9 cellular contexts compared by ENCODE assay signal in genomic region chr3:138947303-138948121, GRCh38. TPM values are rescaled to one million over a fixed set of nuclear protein-coding genes. Genes with fewer than 3 reads are reported as not detected.
DNase-seq lines count a peak whose midpoint lies in the region; ATAC-seq and TF ChIP-seq lines count a peak whose summit lies in the region.
"Had no signal": no experiment of that assay in that cellular context is flagged by ENCODE, and none has a peak within 500 bp of the region (broad histone marks: within the 10 kb centered on the region; RNA-seq: fewer than 3 reads in every experiment).

No MANE protein-coding gene starts in this region.

- no peaks in the 10 kb centered on the region for H3K36me3 Mint-ChIP-seq in activated CD4-positive, alpha-beta memory T cell treated with anti-CD3 and anti-CD28 coated beads for 36 hours

- no peak for TF ChIP-seq CTCF in foreskin fibroblast (IDR thresholded peaks at IDR 0.05; ENCODE audit: low read depth, low read length)
- TF ChIP-seq CTCF in sigmoid colon (IDR thresholded peaks at IDR 0.05): no peak

- POLR2A ChIA-PET in activated CD4-positive, alpha-beta memory T cell treated with anti-CD3 and anti-CD28 coated beads for 36 hours (lab: Charles Lee): interaction anchor here (0.6 kb wide), 1 partner anchor 255 kb away, joined by 3 read pairs; no protein-coding TSS in a partner anchor

- H3K27ac ChIP-seq in sigmoid colon: no peak overlapping the region

- H3K27ac Mint-ChIP-seq in activated CD4-positive, alpha-beta memory T cell treated with anti-CD3 and anti-CD28 coated beads for 36 hours: no peak overlapping the region

- H3K4me3 Mint-ChIP-seq in activated CD4-positive, alpha-beta memory T cell treated with anti-CD3 and anti-CD28 coated beads for 36 hours: peak overlapping the region; percentile 60

- H3K4me3 ChIP-seq in foreskin fibroblast (ENCODE audit: low read depth in 1 of 2, low read length in 2 of 2): peak overlapping the region; percentile 56 to 61
- peak overlapping the region in 3 of 4 donors; percentile 35 to 54 (median 47) for H3K4me3 ChIP-seq in sigmoid colon
- H3K4me3 ChIP-seq in MG63: no peak overlapping the region

- TF ChIP-seq POLR2A in sigmoid colon (IDR thresholded peaks at IDR 0.05): no peak

- intact Hi-C loops in activated CD4-positive, alpha-beta memory T cell treated with anti-CD3 and anti-CD28 coated beads for 36 hours (cut with micrococcal nuclease): loop anchor here (5.0 kb wide), 2 partner anchors 165 to 1180 kb away; no protein-coding TSS in a partner anchor
- intact Hi-C loops in sigmoid colon (cut with DNase I): no loop called here

- peaks cover 2 to 50% (median 47%) of the 10 kb centered on the region in 4 donors for H3K4me1 ChIP-seq in sigmoid colon

- no peak for TF ChIP-seq EP300 in sigmoid colon (IDR thresholded peaks at IDR 0.05)

- H3K36me3 ChIP-seq in sigmoid colon (no peaks in the 10 kb centered on the region), MG63 (no peaks in the 10 kb centered on the region)

- no peaks in the 10 kb centered on the region for H3K9me3 Mint-ChIP-seq in activated CD4-positive, alpha-beta memory T cell treated with anti-CD3 and anti-CD28 coated beads for 36 hours

- H3K9me3 ChIP-seq in sigmoid colon (no peaks in the 10 kb centered on the region), MG63 (no peaks in the 10 kb centered on the region)

- 6 to 12% methylated on average over 37 of the region's 37 CpGs for WGBS in sigmoid colon, 2 donors

- ATAC-seq in GM18873 (IDR thresholded peaks at IDR 0.05; ENCODE audit: low FRiP score, unreplicated experiment): no peak
- no peak for ATAC-seq in HG02938 (IDR thresholded peaks at IDR 0.05; ENCODE audit: unreplicated experiment)

- H3K27me3 ChIP-seq in sigmoid colon: peaks cover 81 to 100% (median 93%) of the 10 kb centered on the region in 3 donors
- H3K27me3 ChIP-seq in MG63: no peaks in the 10 kb centered on the region; the same call in 1 of the 2 replicates

- CTCF ChIA-PET in activated CD4-positive, alpha-beta memory T cell treated with anti-CD3 and anti-CD28 coated beads for 36 hours (lab: Charles Lee): interaction anchor here (0.6 to 3.8 kb wide), 5 partner anchors 9 to 763 kb away, joined by 3 to 23 read pairs (median 3); no protein-coding TSS in a partner anchor

- peaks cover 69% of the 10 kb centered on the region for H3K27me3 Mint-ChIP-seq in activated CD4-positive, alpha-beta memory T cell treated with anti-CD3 and anti-CD28 coated beads for 36 hours

- H3K4me1 Mint-ChIP-seq in activated CD4-positive, alpha-beta memory T cell treated with anti-CD3 and anti-CD28 coated beads for 36 hours (ENCODE audit: low read depth): peaks cover 40% of the 10 kb centered on the region

- DNase-seq in GM03348 (ENCODE audit: low spot score): peak; percentile 50
- DNase-seq in activated CD4-positive, alpha-beta memory T cell treated with anti-CD3 and anti-CD28 coated beads for 36 hours: no peak
- no peak for DNase-seq in foreskin fibroblast
- no peak for DNase-seq in sigmoid colon
- no peak for DNase-seq in MG63
- no peak for DNase-seq in NCI-H1436 treated with DMSO at 0.1 percent for 48 hours (lab: John Stamatoyannopoulos, UW)

RNA-seq across cellular contexts. Expression of gene FOXL2NB, which starts 0.5 kb away (rescaled TPM):
- not detected for total RNA-seq in activated CD4-positive, alpha-beta memory T cell treated with anti-CD3 and anti-CD28 coated beads for 36 hours
- total RNA-seq in sigmoid colon: not detected
- polyA plus RNA-seq in sigmoid colon: under 1 TPM in 1 of 3 donors, not detected in 2; under 0.01 TPM
- total RNA-seq in MG63 (2014; rRNA removed; shearing (Covaris generic); ENCODE audit: low replicate concordance): not detected in 2 replicates
- total RNA-seq: HT1080 had no signal

RNA-seq across cellular contexts. Expression of gene FOXL2, which starts 0.6 kb away (rescaled TPM):
- total RNA-seq in activated CD4-positive, alpha-beta memory T cell treated with anti-CD3 and anti-CD28 coated beads for 36 hours: not detected
- not detected for total RNA-seq in sigmoid colon
- polyA plus RNA-seq in sigmoid colon: not detected
- total RNA-seq in MG63 (2014; rRNA removed; shearing (Covaris generic); ENCODE audit: low replicate concordance): not detected in 2 replicates
- total RNA-seq: HT1080 had no signal

RNA-seq across cellular contexts. Expression of gene PRR23A, which starts 58.6 kb away (rescaled TPM):
- not detected for total RNA-seq in activated CD4-positive, alpha-beta memory T cell treated with anti-CD3 and anti-CD28 coated beads for 36 hours
- total RNA-seq in sigmoid colon: not detected
- not detected for polyA plus RNA-seq in sigmoid colon
- not detected in 2 replicates for total RNA-seq in MG63 (2014; rRNA removed; shearing (Covaris generic); ENCODE audit: low replicate concordance)
- total RNA-seq: HT1080 had no signal
